ENCODE assay signal across 1 cellular context in the genomic region with DNA sequence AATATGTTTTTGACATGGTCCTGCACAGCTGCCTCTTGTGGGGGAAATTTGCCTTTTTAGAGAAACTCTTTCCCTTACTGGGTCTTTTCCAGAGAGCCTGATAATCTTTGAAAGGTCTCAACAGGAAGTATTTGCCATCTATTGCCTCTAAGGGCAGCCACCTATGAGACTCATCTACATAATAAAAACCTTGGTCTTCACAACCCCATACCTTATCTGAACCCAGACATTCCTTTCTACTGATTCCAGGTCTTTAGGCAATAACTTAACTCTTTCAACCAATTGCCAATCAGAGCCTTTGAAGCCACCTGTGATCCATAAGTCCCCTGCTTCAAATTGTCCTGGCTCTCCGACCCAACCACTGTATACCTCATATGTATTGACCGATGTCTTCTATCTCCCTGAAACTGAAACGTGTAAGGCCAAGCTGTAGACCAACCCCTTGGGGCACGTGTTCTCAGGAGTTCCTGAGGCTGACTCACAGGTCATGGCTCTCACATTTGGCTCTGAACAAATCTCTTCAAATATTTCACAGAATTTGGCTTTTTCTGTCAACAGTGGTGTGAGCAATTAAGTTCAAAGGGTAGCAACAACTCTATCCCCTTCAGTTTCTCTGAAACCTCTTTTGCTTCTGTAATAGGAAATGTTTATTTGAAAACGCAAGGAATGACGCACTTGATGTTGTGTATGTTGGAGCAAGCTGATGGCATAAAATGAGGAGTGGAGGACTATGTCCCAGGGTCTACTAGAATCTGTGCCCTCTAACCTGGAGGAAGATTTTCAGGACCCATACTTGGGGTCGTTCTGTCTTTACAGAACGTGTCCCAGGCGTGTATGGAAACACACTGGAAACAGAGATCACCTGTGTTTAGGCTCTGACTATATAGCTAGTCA.
TF ChIP-seq lines count a peak whose summit lies in the region.

No MANE protein-coding gene starts in this region.

TF ChIP-seq in IMR-90, 13 proteins besides CTCF, POLR2A, EP300 and RAD21:
- TF ChIP-seq BHLHE40 (IDR thresholded peaks at IDR 0.05; ENCODE audit: low read depth, low read length): peak; percentile 32; the same call in 1 of the 2 replicates
- TF ChIP-seq, protein P1, sequence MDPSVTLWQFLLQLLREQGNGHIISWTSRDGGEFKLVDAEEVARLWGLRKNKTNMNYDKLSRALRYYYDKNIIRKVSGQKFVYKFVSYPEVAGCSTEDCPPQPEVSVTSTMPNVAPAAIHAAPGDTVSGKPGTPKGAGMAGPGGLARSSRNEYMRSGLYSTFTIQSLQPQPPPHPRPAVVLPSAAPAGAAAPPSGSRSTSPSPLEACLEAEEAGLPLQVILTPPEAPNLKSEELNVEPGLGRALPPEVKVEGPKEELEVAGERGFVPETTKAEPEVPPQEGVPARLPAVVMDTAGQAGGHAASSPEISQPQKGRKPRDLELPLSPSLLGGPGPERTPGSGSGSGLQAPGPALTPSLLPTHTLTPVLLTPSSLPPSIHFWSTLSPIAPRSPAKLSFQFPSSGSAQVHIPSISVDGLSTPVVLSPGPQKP (IDR thresholded peaks at IDR 0.05; ENCODE audit: borderline replicate concordance, low read depth, low read length): no peak
- TF ChIP-seq CHD1 (IDR thresholded peaks at IDR 0.05; ENCODE audit: low read depth, low read length): no peak
- TF ChIP-seq, protein P2, sequence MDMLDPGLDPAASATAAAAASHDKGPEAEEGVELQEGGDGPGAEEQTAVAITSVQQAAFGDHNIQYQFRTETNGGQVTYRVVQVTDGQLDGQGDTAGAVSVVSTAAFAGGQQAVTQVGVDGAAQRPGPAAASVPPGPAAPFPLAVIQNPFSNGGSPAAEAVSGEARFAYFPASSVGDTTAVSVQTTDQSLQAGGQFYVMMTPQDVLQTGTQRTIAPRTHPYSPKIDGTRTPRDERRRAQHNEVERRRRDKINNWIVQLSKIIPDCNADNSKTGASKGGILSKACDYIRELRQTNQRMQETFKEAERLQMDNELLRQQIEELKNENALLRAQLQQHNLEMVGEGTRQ (IDR thresholded peaks at IDR 0.05; ENCODE audit: low read depth, low read length): peak; percentile 71
